Comparison of ENCODE assay signal across 8 cellular contexts in genomic region chr7:7641129-7641663, GRCh38. TPM values are rescaled to one million over a fixed set of nuclear protein-coding genes. Genes with fewer than 3 reads are reported as not detected.
DNase-seq lines count a peak whose midpoint lies in the region; ATAC-seq and TF ChIP-seq lines count a peak whose summit lies in the region.

No MANE protein-coding gene starts in this region.

- WGBS in spleen, 5 donors: 7 to 10% (median 8%) methylated on average over 22 of the region's 22 CpGs

- peak overlapping the region; percentile 98 for H3K27ac Mint-ChIP-seq in activated naive CD4-positive, alpha-beta T cell treated with anti-CD3 and anti-CD28 coated beads, Interleukin-2, amount 50 U/mL, for 72 hours

- intact Hi-C loops in spleen (cut with DNase I; ENCODE audit: low total_unique reads): no loop called here

- peaks cover 26 to 53% of the 10 kb centered on the region in 2 donors for H3K36me3 Mint-ChIP-seq in activated naive CD4-positive, alpha-beta T cell treated with anti-CD3 and anti-CD28 coated beads, Interleukin-2, amount 50 U/mL, for 72 hours

- peak; percentile 25 for DNase-seq in DMS114 treated with DMSO at 0.1 percent for 48 hours (lab: John Stamatoyannopoulos, UW; ENCODE audit: unreplicated experiment)
- peak; percentile 20 for DNase-seq in HPDE6-E6E7 (ENCODE audit: extremely low spot score)
- no peak for DNase-seq in activated naive CD4-positive, alpha-beta T cell treated with anti-CD3 and anti-CD28 coated beads, Interleukin-2, amount 50 U/mL, for 72 hours (ENCODE audit: low spot score in 2 of 2)
- no peak for DNase-seq in spleen
- DNase-seq in NCI-H2029 treated with DMSO at 0.1 percent for 48 hours (lab: John Stamatoyannopoulos, UW): no peak
- no peak for DNase-seq in CD1c-positive myeloid dendritic cell (ENCODE audit: extremely low spot score)

- peak overlapping the region; percentile 39 for H3K27ac ChIP-seq in iPS-18a (ENCODE audit: low read length)
- H3K27ac ChIP-seq in spleen: peak overlapping the region; percentile 88 to 99 (median 94)

- peak; percentile 5 for ATAC-seq in GM19452 (IDR thresholded peaks at IDR 0.05; ENCODE audit: unreplicated experiment)
- ATAC-seq in activated naive CD4-positive, alpha-beta T cell treated with anti-CD3 and anti-CD28 coated beads, Interleukin-2, amount 50 U/mL, for 72 hours: peak in 1 of 2 donors; percentile 3

- H3K4me3 ChIP-seq in iPS-18a (ENCODE audit: low read length) (peak overlapping the region; percentile 88), spleen (peak overlapping the region; percentile 74 to 95 (median 85))

- H3K9me3 Mint-ChIP-seq in activated naive CD4-positive, alpha-beta T cell treated with anti-CD3 and anti-CD28 coated beads, Interleukin-2, amount 50 U/mL, for 72 hours: no peaks in the 10 kb centered on the region

- H3K36me3 ChIP-seq in iPS-18a (ENCODE audit: control insufficient read depth, low read depth, low read length) (peaks cover 11% of the 10 kb centered on the region), spleen (peaks cover 0 to 31% (median 6%) of the 10 kb centered on the region in 6 donors)

- no peaks in the 10 kb centered on the region for H3K9me3 ChIP-seq in iPS-18a (ENCODE audit: control insufficient read depth, low read depth, low read length)
- H3K9me3 ChIP-seq in spleen: peaks cover 0 to 3% (median 0%) of the 10 kb centered on the region in 8 donors

- TF ChIP-seq CTCF in spleen (IDR thresholded peaks at IDR 0.05 in 8 of 11, conservative IDR thresholded peaks at IDR 0.05 in 3 of 11): no peak

- H3K27me3 ChIP-seq in iPS-18a (ENCODE audit: control insufficient read depth, insufficient read depth, low read length) (no peaks in the 10 kb centered on the region), spleen (replicated peaks in 1 of 7) (no peaks in the 10 kb centered on the region)

- no peak for TF ChIP-seq POLR2A in spleen (IDR thresholded peaks at IDR 0.05)

- H3K4me1 ChIP-seq in iPS-18a (ENCODE audit: control insufficient read depth, low read depth, low read length): peaks cover 14% of the 10 kb centered on the region
- peaks cover 10 to 44% (median 28%) of the 10 kb centered on the region in 6 donors for H3K4me1 ChIP-seq in spleen

- H3K9ac ChIP-seq in iPS-18a (ENCODE audit: low read length): peak overlapping the region; percentile 83

RNA-seq across cellular contexts. Expression of gene UMAD1, which starts 0.6 kb away (rescaled TPM):
- 10 to 100 TPM; 11.8 to 13.0 TPM for total RNA-seq in activated naive CD4-positive, alpha-beta T cell treated with anti-CD3 and anti-CD28 coated beads, Interleukin-2, amount 50 U/mL, for 72 hours
- 10 to 100 TPM; 13.2 to 21.2 (median 16.9) TPM for total RNA-seq in spleen
- polyA plus RNA-seq in spleen: 1 to 10 TPM; 7.6 to 9.3 (median 8.8) TPM

Comparison
In these comparisons a context has a peak if more than half of its experiments do, and no peak if none do; other contexts are left out.
1. DNase-seq: peak in DMS114 treated with DMSO at 0.1 percent for 48 hours (single experiment) and HPDE6-E6E7 (single experiment); none in activated naive CD4-positive, alpha-beta T cell treated with anti-CD3 and anti-CD28 coated beads, Interleukin-2, amount 50 U/mL, for 72 hours (0 of 2), spleen (single experiment), NCI-H2029 treated with DMSO at 0.1 percent for 48 hours (single experiment) and CD1c-positive myeloid dendritic cell (single experiment).